In genomic region chr20:23923891-23924435, GRCh38 we compare ENCODE assay signal across 23 cellular contexts. TPM values are rescaled to one million over a fixed set of nuclear protein-coding genes. Genes with fewer than 3 reads are reported as not detected.
DNase-seq lines count a peak whose midpoint lies in the region; TF ChIP-seq lines count a peak whose summit lies in the region.
"Had no signal": no experiment of that assay in that cellular context is flagged by ENCODE, and none has a peak within 500 bp of the region (broad histone marks: within the 10 kb centered on the region; RNA-seq: fewer than 3 reads in every experiment).

No MANE protein-coding gene starts in this region.

- no peak overlapping the region for H3K27ac ChIP-seq in esophagus muscularis mucosa (replicated peaks in 1 of 4)
- H3K27ac ChIP-seq: Peyer's patch had no signal

- no peak for TF ChIP-seq POLR2A in esophagus muscularis mucosa (IDR thresholded peaks at IDR 0.05; ENCODE audit: low read depth)

- intact Hi-C loops in esophagus muscularis mucosa (cut with DNase I): no loop called here

- WGBS in esophagus muscularis mucosa: 83% methylated on average over 7 of the region's 7 CpGs

- H3K4me3 Mint-ChIP-seq in HFFc6: no peak overlapping the region
- H3K4me3 Mint-ChIP-seq: CD8-positive, alpha-beta T cell; T-cell had no signal

- H3K36me3 ChIP-seq in esophagus muscularis mucosa: no peaks in the 10 kb centered on the region
- H3K36me3 ChIP-seq: Peyer's patch had no signal

- H3K4me3 ChIP-seq in esophagus muscularis mucosa: no peak overlapping the region
- H3K4me3 ChIP-seq: Peyer's patch had no signal

- H3K27ac Mint-ChIP-seq in HFFc6: no peak overlapping the region
- H3K27ac Mint-ChIP-seq: CD8-positive, alpha-beta T cell; T-cell had no signal

- no peaks in the 10 kb centered on the region for H3K36me3 Mint-ChIP-seq in HFFc6 (ENCODE audit: low read depth)
- H3K36me3 Mint-ChIP-seq: CD8-positive, alpha-beta T cell; T-cell had no signal

- H3K4me1 Mint-ChIP-seq in HFFc6 (ENCODE audit: low read depth): peaks cover 19% of the 10 kb centered on the region

- peaks cover 6 to 23% (median 19%) of the 10 kb centered on the region in 4 donors for H3K4me1 ChIP-seq in esophagus muscularis mucosa
- H3K4me1 ChIP-seq: Peyer's patch had no signal

- peak; percentile 13 for DNase-seq in NCI-H2171 treated with DMSO at 0.1 percent for 48 hours (lab: John Stamatoyannopoulos, UW)
- DNase-seq in NCI-H2171 (lab: John Stamatoyannopoulos, UW): no peak
- DNase-seq in NCI-H345 treated with DMSO at 0.1 percent for 48 hours (lab: John Stamatoyannopoulos, UW; ENCODE audit: unreplicated experiment): peak; percentile 57
- peak; percentile 80 for DNase-seq in esophagus muscularis mucosa (ENCODE audit: extremely low spot score)
- DNase-seq in HK-2 (ENCODE audit: unreplicated experiment): no peak
- DNase-seq in activated naive CD4-positive, alpha-beta T cell (lab: John Stamatoyannopoulos, UW): no peak
- DNase-seq in HFFc6: no peak
- DNase-seq: 8988T; AML-193; C1 segment of cervical spinal cord; CD8-positive, alpha-beta T cell; EL; GF-D8; GOT3; Karpas-422; NCI-H1417 treated with DMSO at 0.1 percent for 48 hours; NCI-H1930; NCI-H446 treated with DMSO at 0.1 percent for 48 hours; NCI-H748 treated with DMSO at 0.1 percent for 48 hours; Peyer's patch; T-cell had no signal

- H3K9me3 Mint-ChIP-seq in HFFc6: peaks cover 10% of the 10 kb centered on the region
- H3K9me3 Mint-ChIP-seq: CD8-positive, alpha-beta T cell; T-cell had no signal

- H3K9me3 ChIP-seq in esophagus muscularis mucosa: no peaks in the 10 kb centered on the region
- H3K9me3 ChIP-seq: Peyer's patch had no signal

- no peak for TF ChIP-seq EP300 in esophagus muscularis mucosa (IDR thresholded peaks at IDR 0.05)

- H3K27me3 ChIP-seq in esophagus muscularis mucosa: no peaks in the 10 kb centered on the region
- H3K27me3 ChIP-seq: Peyer's patch had no signal

- TF ChIP-seq CTCF in esophagus muscularis mucosa (IDR thresholded peaks at IDR 0.05) (no peak), HFFc6 (IDR thresholded peaks at IDR 0.05) (no peak)

- H3K27me3 Mint-ChIP-seq in HFFc6 (ENCODE audit: insufficient read depth): peaks cover 3% of the 10 kb centered on the region
- H3K27me3 Mint-ChIP-seq: T-cell had no signal

RNA-seq across cellular contexts. Expression of gene CST5, which starts 44.4 kb away (rescaled TPM):
- total RNA-seq in esophagus muscularis mucosa: 1 to 10 TPM in 3 of 4 donors, not detected in 1; 1.4 to 4.5 (median 3.7) TPM
- not detected for total RNA-seq in HFFc6 (2021; fragmentation: NEBNext Ultra II Directional; extraction: Animal tissue kit (Norgen Biotek cat#: 25700))
- total RNA-seq: CD8-positive, alpha-beta T cell; M059J; OCI-LY7; Peyer's patch; T-cell had no signal

Comparison
In these comparisons a context has a peak if more than half of its experiments do, and no peak if none do; other contexts are left out.
1. DNase-seq: peak in NCI-H2171 treated with DMSO at 0.1 percent for 48 hours (single experiment), NCI-H345 treated with DMSO at 0.1 percent for 48 hours (single experiment) and esophagus muscularis mucosa (single experiment); none in NCI-H2171 (single experiment), HK-2 (single experiment), activated naive CD4-positive, alpha-beta T cell (0 of 4) and HFFc6 (single experiment).